Comparison of ENCODE assay signal across 1 cellular context in the genomic region with DNA sequence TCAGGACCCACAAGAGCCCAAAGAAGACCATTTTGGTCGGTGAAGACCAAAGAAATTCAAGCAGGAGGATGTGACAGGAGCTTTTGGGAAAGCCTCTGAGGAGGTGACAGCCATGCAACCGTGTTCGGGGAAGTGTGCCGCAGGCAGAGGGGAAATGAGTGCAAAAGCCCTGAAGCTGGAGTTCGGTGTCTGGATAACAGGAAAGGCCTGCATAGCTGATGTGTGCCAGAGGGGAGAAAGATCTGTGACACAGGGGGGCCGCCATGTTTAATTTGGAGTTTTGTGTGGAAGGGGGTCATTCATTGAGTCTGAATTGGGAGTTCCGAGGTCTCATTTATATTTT.
TF ChIP-seq lines count a peak whose summit lies in the region.

No MANE protein-coding gene starts in this region.

TF ChIP-seq in IMR-90, 13 proteins besides CTCF, POLR2A, EP300 and RAD21:
- TF ChIP-seq MAZ (IDR thresholded peaks at IDR 0.05; ENCODE audit: borderline replicate concordance, low read depth, low read length): no peak
- TF ChIP-seq CEBPB (IDR thresholded peaks at IDR 0.05; ENCODE audit: low read depth, low read length): no peak
- no peak for TF ChIP-seq SMC3 (IDR thresholded peaks at IDR 0.05; ENCODE audit: low read depth, low read length)
- TF ChIP-seq RFX5 (IDR thresholded peaks at IDR 0.05; ENCODE audit: low read depth, low read length): no peak
- no peak for TF ChIP-seq RCOR1 (IDR thresholded peaks at IDR 0.05; ENCODE audit: insufficient replicate concordance, low read length)
- TF ChIP-seq CHD1 (IDR thresholded peaks at IDR 0.05; ENCODE audit: low read depth, low read length): no peak
- no peak for TF ChIP-seq MXI1 (IDR thresholded peaks at IDR 0.05; ENCODE audit: borderline replicate concordance, low read depth, low read length)
- TF ChIP-seq, protein P1, sequence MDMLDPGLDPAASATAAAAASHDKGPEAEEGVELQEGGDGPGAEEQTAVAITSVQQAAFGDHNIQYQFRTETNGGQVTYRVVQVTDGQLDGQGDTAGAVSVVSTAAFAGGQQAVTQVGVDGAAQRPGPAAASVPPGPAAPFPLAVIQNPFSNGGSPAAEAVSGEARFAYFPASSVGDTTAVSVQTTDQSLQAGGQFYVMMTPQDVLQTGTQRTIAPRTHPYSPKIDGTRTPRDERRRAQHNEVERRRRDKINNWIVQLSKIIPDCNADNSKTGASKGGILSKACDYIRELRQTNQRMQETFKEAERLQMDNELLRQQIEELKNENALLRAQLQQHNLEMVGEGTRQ (IDR thresholded peaks at IDR 0.05; ENCODE audit: low read depth, low read length): no peak
- TF ChIP-seq, protein P2, sequence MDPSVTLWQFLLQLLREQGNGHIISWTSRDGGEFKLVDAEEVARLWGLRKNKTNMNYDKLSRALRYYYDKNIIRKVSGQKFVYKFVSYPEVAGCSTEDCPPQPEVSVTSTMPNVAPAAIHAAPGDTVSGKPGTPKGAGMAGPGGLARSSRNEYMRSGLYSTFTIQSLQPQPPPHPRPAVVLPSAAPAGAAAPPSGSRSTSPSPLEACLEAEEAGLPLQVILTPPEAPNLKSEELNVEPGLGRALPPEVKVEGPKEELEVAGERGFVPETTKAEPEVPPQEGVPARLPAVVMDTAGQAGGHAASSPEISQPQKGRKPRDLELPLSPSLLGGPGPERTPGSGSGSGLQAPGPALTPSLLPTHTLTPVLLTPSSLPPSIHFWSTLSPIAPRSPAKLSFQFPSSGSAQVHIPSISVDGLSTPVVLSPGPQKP (IDR thresholded peaks at IDR 0.05; ENCODE audit: borderline replicate concordance, low read depth, low read length): no peak
- TF ChIP-seq NFE2L2 (IDR thresholded peaks at IDR 0.05; ENCODE audit: low read depth, low read length): no peak
- TF ChIP-seq BHLHE40 (IDR thresholded peaks at IDR 0.05; ENCODE audit: low read depth, low read length): no peak
- TF ChIP-seq FOS (IDR thresholded peaks at IDR 0.05; ENCODE audit: low read depth, low read length): no peak
- no peak for TF ChIP-seq MAFK (IDR thresholded peaks at IDR 0.05; ENCODE audit: low read depth, low read length)
